In genomic region chr2:128838244-128838643, GRCh38 we compare ENCODE assay signal across 31 cellular contexts.
"Had no signal": no experiment of that assay in that cellular context is flagged by ENCODE, and none has a peak within 500 bp of the region (broad histone marks: within the 10 kb centered on the region; RNA-seq: fewer than 3 reads in every experiment).

No MANE protein-coding gene starts in this region.

- H3K9ac ChIP-seq: neural progenitor cell had no signal

- ATAC-seq: left colon; left lung; lower lobe of right lung; natural killer cell; pancreas; right cardiac atrium; sciatic nerve; stimulated activated naive B cell treated with anti-CD40 and anti-IgM and Interleukin-4, amounts not matched to agents 10 μg/mL and 1 μg/mL and 100 μg/mL, for 72 hours; stimulated activated naive CD8-positive, alpha-beta T cell treated with anti-CD3 and anti-CD28 coated beads, Interleukin-15, Interleukin-2, amounts not matched to agents 100 U/mL and 50 U/mL, for 24 hours had no signal

- H3K4me3 ChIP-seq: left lung, lower lobe of right lung, neural progenitor cell, pancreas, prostate gland, skin epidermis, stomach, testis, thyroid gland, transverse colon, upper lobe of left lung, vagina had no signal

- H3K27ac Mint-ChIP-seq: immature natural killer cell; natural killer cell; nephron progenitor cell; neural progenitor cell; stimulated activated naive B cell treated with anti-CD40 and anti-IgM and Interleukin-4, amounts not matched to agents 10 μg/mL and 1 μg/mL and 100 μg/mL, for 72 hours had no signal

- H3K9me3 Mint-ChIP-seq: immature natural killer cell; natural killer cell; nephron progenitor cell; neural progenitor cell; stimulated activated naive B cell treated with anti-CD40 and anti-IgM and Interleukin-4, amounts not matched to agents 10 μg/mL and 1 μg/mL and 100 μg/mL, for 72 hours had no signal

- H2AFZ ChIP-seq: neural progenitor cell had no signal

- H3K4me3 Mint-ChIP-seq: immature natural killer cell; natural killer cell; nephron progenitor cell; neural progenitor cell; stimulated activated naive B cell treated with anti-CD40 and anti-IgM and Interleukin-4, amounts not matched to agents 10 μg/mL and 1 μg/mL and 100 μg/mL, for 72 hours had no signal

- H3K4me1 Mint-ChIP-seq: immature natural killer cell; natural killer cell; stimulated activated naive B cell treated with anti-CD40 and anti-IgM and Interleukin-4, amounts not matched to agents 10 μg/mL and 1 μg/mL and 100 μg/mL, for 72 hours had no signal

- H3K27me3 ChIP-seq: neural progenitor cell, pancreas, testis, thyroid gland, transverse colon, upper lobe of left lung, vagina had no signal

- H3K9me3 ChIP-seq: left lung, lower lobe of right lung, pancreas, prostate gland, stomach, testis, thyroid gland, transverse colon, upper lobe of left lung, vagina had no signal

- H3K36me3 ChIP-seq: left lung, lower lobe of right lung, neural progenitor cell, pancreas, prostate gland, stomach, thyroid gland, transverse colon, upper lobe of left lung, vagina had no signal

- FAIRE-seq: islet of Langerhans, kidney, pancreas had no signal

- H3K36me3 Mint-ChIP-seq: immature natural killer cell; natural killer cell; neural progenitor cell; stimulated activated naive B cell treated with anti-CD40 and anti-IgM and Interleukin-4, amounts not matched to agents 10 μg/mL and 1 μg/mL and 100 μg/mL, for 72 hours had no signal

- H3K27ac ChIP-seq: left lung, lower lobe of right lung, neural progenitor cell, pancreas, prostate gland, skin epidermis, stomach, testis, thyroid gland, transverse colon, upper lobe of left lung, vagina had no signal

- DNase-seq: hypothalamus; immature natural killer cell; kidney; left colon; left lung; lower lobe of right lung; mammary epithelial cell; mesendoderm; natural killer cell; nephron progenitor cell; posterior cingulate gyrus; retina; right cardiac atrium; stimulated activated CD4-positive, alpha-beta T cell treated with anti-CD3 and anti-CD28 coated beads, Interleukin-12 subunit alpha, Interleukin-12 subunit beta, amount 100 ng/mL, for 4 hours; stimulated activated CD4-positive, alpha-beta T cell treated with anti-CD3 and anti-CD28 coated beads, Interleukin-15, amount 100 ng/mL, for 24 hours; stimulated activated CD4-positive, alpha-beta T cell treated with anti-CD3 and anti-CD28 coated beads, Interleukin-2, amount 100 ng/mL, for 24 hours; stimulated activated CD4-positive, alpha-beta T cell treated with anti-CD3 and anti-CD28 coated beads, Interleukin-4, amount 100 ng/mL, for 1 hour; stimulated activated naive B cell treated with anti-CD40 and anti-IgM and Interleukin-4, amounts not matched to agents 10 μg/mL and 1 μg/mL and 100 μg/mL, for 72 hours; stimulated activated naive CD8-positive, alpha-beta T cell treated with anti-CD3 and anti-CD28 coated beads, Interleukin-15, Interleukin-2, amounts not matched to agents 100 U/mL and 50 U/mL, for 24 hours; stomach; testis; thyroid gland; transverse colon; upper lobe of left lung had no signal

- H3K4me2 ChIP-seq: neural progenitor cell had no signal

- H3K4me1 ChIP-seq: left lung, lower lobe of right lung, pancreas, prostate gland, stomach, testis, transverse colon, upper lobe of left lung, vagina had no signal
